ENCODE assay signal across 8 cellular contexts in the genomic region with DNA sequence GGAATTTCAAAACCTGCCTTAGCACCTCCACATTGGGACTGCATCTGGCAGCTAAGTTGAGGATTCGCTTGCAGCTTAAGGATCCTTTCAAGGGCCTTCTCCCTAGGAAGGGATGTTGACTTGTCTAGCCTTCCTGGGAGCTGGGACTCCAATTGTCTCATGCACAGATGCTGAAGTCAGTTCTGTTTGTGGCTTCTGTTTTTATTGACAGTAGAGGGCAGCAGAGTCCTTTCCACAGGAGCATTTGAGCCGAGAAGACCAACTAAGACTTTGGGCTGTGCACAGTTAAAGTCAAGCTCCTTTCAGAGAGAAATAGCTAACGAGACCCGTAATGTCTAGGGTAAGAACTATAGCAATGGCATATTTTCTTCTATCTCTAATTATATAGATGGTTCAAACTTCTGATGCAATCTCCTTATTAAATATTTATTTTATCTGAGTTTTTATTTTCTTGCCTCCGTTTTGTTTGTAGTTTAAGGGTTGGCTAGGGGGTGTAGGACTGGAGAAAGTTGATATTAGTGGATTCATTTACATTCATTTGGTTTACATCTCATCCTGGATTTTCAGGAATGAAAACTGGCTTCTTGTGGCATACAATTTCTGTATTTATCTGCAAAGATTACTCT. TPM values are rescaled to one million over a fixed set of nuclear protein-coding genes. Genes with fewer than 3 reads are reported as not detected.
A peak's percentile ranks its signal among the peaks of the same experiment; 100 is the strongest.
DNase-seq lines count a peak whose midpoint lies in the region; ATAC-seq and TF ChIP-seq lines count a peak whose summit lies in the region.

No MANE protein-coding gene starts in this region.

- H3K36me3 ChIP-seq in prostate gland, result no peaks in the 10 kb centered on the region

- no peaks in the 10 kb centered on the region for H3K9me3 Mint-ChIP-seq in activated T-helper 17 cell treated with anti-CD3 and anti-CD28 coated beads, Interleukin-2, amount 50 U/mL, for 72 hours

- DNase-seq in COR-L47 (lab: John Stamatoyannopoulos, UW), result peak; percentile 21
- DNase-seq in NCI-H526 (lab: John Stamatoyannopoulos, UW), result peak; percentile 79 to 85
- no peak for DNase-seq in Right ventricle myocardium superior
- DNase-seq in prostate gland (ENCODE audit: low spot score), result peak; percentile 19

- TF ChIP-seq POLR2A in prostate gland (IDR thresholded peaks at IDR 0.05), result no peak

- ATAC-seq in GM18907 (IDR thresholded peaks at IDR 0.05; ENCODE audit: unreplicated experiment) (peak; percentile 84), HG03378 (IDR thresholded peaks at IDR 0.05; ENCODE audit: unreplicated experiment) (peak; percentile 78), Right ventricle myocardium superior (ENCODE audit: poor library complexity) (peak; percentile 85), GM18873 (IDR thresholded peaks at IDR 0.05; ENCODE audit: low FRiP score, unreplicated experiment) (no peak)
- peak; percentile 32 for ATAC-seq in activated T-helper 17 cell treated with anti-CD3 and anti-CD28 coated beads, Interleukin-2, amount 50 U/mL, for 72 hours (replicated peaks)

- H3K27ac ChIP-seq in prostate gland, result no peak overlapping the region

- peak in 3 of 4 experiments; percentile 28 to 48 (median 39) for TF ChIP-seq CTCF in prostate gland (IDR thresholded peaks at IDR 0.05)

- H3K4me3 ChIP-seq in prostate gland, result no peak overlapping the region

- no peaks in the 10 kb centered on the region for H3K9me3 ChIP-seq in prostate gland

- no peaks in the 10 kb centered on the region for H3K27me3 Mint-ChIP-seq in activated T-helper 17 cell treated with anti-CD3 and anti-CD28 coated beads, Interleukin-2, amount 50 U/mL, for 72 hours

- no peaks in the 10 kb centered on the region for H3K27me3 ChIP-seq in prostate gland (replicated peaks; ENCODE audit: insufficient read depth)

- H3K4me1 Mint-ChIP-seq in activated T-helper 17 cell treated with anti-CD3 and anti-CD28 coated beads, Interleukin-2, amount 50 U/mL, for 72 hours, result no peaks in the 10 kb centered on the region

- intact Hi-C loops in Right ventricle myocardium superior (cut with DNase I), result no loop called here
- intact Hi-C loops in prostate gland (cut with DNase I), result loop anchor here (10.0 kb wide), 1 partner anchor 1956 kb away; no protein-coding TSS in a partner anchor

- no peak overlapping the region for H3K27ac Mint-ChIP-seq in activated T-helper 17 cell treated with anti-CD3 and anti-CD28 coated beads, Interleukin-2, amount 50 U/mL, for 72 hours

- H3K4me1 ChIP-seq in prostate gland (replicated peaks), result no peaks in the 10 kb centered on the region

- 20% methylated on average over 5 of the region's 5 CpGs for WGBS in prostate gland

- no peak overlapping the region for H3K4me3 Mint-ChIP-seq in activated T-helper 17 cell treated with anti-CD3 and anti-CD28 coated beads, Interleukin-2, amount 50 U/mL, for 72 hours

- no peaks in the 10 kb centered on the region for H3K36me3 Mint-ChIP-seq in activated T-helper 17 cell treated with anti-CD3 and anti-CD28 coated beads, Interleukin-2, amount 50 U/mL, for 72 hours (ENCODE audit: low read depth)

RNA-seq across cellular contexts. Expression of a gene that starts 59.7 kb away (rescaled TPM):
- total RNA-seq in activated T-helper 17 cell treated with anti-CD3 and anti-CD28 coated beads, Interleukin-2, amount 50 U/mL, for 72 hours, result 10 to 100 TPM in 1 of 2 donors, 1 to 10 TPM in 1; 9.8 to 13.1 TPM
- total RNA-seq in Right ventricle myocardium superior (4.2 TPM), prostate gland (1 to 10 TPM; 1.0 to 8.0 TPM)
